Comparison of ENCODE assay signal across 1 cellular context in the genomic region with DNA sequence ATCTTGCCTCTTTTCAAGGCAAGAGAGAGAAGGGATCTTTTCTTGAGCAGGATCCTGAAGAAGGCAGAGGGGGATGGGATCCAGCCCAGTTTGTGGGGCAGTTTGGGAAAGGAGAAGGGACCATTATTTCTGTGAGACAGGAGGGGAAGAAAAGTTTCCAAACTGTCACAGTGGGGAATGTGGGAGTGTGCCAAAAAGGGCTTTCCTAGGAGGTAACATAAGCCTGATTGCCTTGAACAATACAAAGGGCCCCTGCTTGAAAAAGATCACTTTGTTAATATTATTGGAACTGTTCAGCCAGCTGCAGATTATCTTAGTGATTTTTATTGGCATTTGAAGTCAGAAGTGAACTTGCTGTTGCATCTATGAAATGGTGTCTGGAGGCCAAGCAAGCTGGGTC.
TF ChIP-seq lines count a peak whose summit lies in the region.

No MANE protein-coding gene starts in this region.

TF ChIP-seq in H1, 55 proteins besides CTCF, POLR2A, EP300 and RAD21:
- TF ChIP-seq FOSL1 (IDR thresholded peaks at IDR 0.05; ENCODE audit: insufficient read depth, low read depth, low read length) (no peak), TAF7 (optimal IDR thresholded peaks at IDR 0.05; ENCODE audit: borderline replicate concordance, low read depth, low read length) (no peak), CEBPB (IDR thresholded peaks at IDR 0.05; ENCODE audit: low read depth, low read length) (no peak), JUN (IDR thresholded peaks at IDR 0.05; ENCODE audit: low read depth, low read length) (no peak), KDM5A (IDR thresholded peaks at IDR 0.05; ENCODE audit: low read length) (no peak), SP2 (IDR thresholded peaks at IDR 0.05; ENCODE audit: low read length) (no peak), PHF8 (conservative IDR thresholded peaks at IDR 0.05; ENCODE audit: low read depth, low read length) (no peak), NRF1 (IDR thresholded peaks at IDR 0.05; ENCODE audit: low read depth, low read length) (no peak), BCL11A (IDR thresholded peaks at IDR 0.05; ENCODE audit: low read depth in 2 of 2, low read length in 2 of 2) (no peak), SAP30 (IDR thresholded peaks at IDR 0.05; ENCODE audit: insufficient read depth, insufficient replicate concordance, low read length) (no peak), HDAC2 (IDR thresholded peaks at IDR 0.05; ENCODE audit: borderline replicate concordance in 1 of 2, low read depth in 2 of 2, low read length in 2 of 2) (no peak), CHD1 (IDR thresholded peaks at IDR 0.05; ENCODE audit: low read depth, low read length) (no peak)
- TF ChIP-seq, protein P1, sequence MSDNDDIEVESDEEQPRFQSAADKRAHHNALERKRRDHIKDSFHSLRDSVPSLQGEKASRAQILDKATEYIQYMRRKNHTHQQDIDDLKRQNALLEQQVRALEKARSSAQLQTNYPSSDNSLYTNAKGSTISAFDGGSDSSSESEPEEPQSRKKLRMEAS (IDR thresholded peaks at IDR 0.05): no peak
